25 cellular contexts compared by ENCODE assay signal in genomic region chr5:136763548-136763947, GRCh38.
"Had no signal": no experiment of that assay in that cellular context is flagged by ENCODE, and none has a peak within 500 bp of the region (broad histone marks: within the 10 kb centered on the region; RNA-seq: fewer than 3 reads in every experiment).

No MANE protein-coding gene starts in this region.

- DNase-seq: dermis blood vessel endothelial cell; dorsolateral prefrontal cortex; effector CD4-positive, alpha-beta T cell; effector memory CD4-positive, alpha-beta T cell; erythroblast; esophagus squamous epithelium; foreskin fibroblast; foreskin melanocyte; gastrocnemius medialis; glutamatergic neuron; head of caudate nucleus; heart right ventricle; hippocampal formation; left cardiac atrium; left lung; left ventricle myocardium superior; lower lobe of right lung; mesenchymal stem cell; mucosa of descending colon; naive B cell; naive thymus-derived CD8-positive, alpha-beta T cell had no signal

- H3K4me3 ChIP-seq: coronary artery, dorsolateral prefrontal cortex, esophagus squamous epithelium, gastrocnemius medialis, heart right ventricle, left lung, lower lobe of right lung, mucosa of descending colon had no signal

- H3K36me3 Mint-ChIP-seq: mesothelial cell of epicardium; naive B cell; naive thymus-derived CD8-positive, alpha-beta T cell had no signal

- ATAC-seq: esophagus mucosa; gastrocnemius medialis; heart right ventricle; left cardiac atrium; left lung; left ventricle myocardium superior; lower lobe of right lung; mucosa of descending colon; naive thymus-derived CD8-positive, alpha-beta T cell had no signal

- H3K27ac Mint-ChIP-seq: mesothelial cell of epicardium; naive thymus-derived CD8-positive, alpha-beta T cell had no signal

- H3K36me3 ChIP-seq: esophagus squamous epithelium, gastrocnemius medialis, heart right ventricle, left lung, lower lobe of right lung had no signal

- H3K4me3 Mint-ChIP-seq: mesothelial cell of epicardium; naive B cell; naive thymus-derived CD8-positive, alpha-beta T cell had no signal

- H3K27ac ChIP-seq: coronary artery, dorsolateral prefrontal cortex, epithelial cell of prostate, esophagus squamous epithelium, gastrocnemius medialis, heart right ventricle, left lung, lower lobe of right lung had no signal

- H3K9me3 ChIP-seq: esophagus squamous epithelium, gastrocnemius medialis, heart right ventricle, left lung, lower lobe of right lung, mucosa of descending colon had no signal

- H3K27me3 ChIP-seq: dorsolateral prefrontal cortex, esophagus squamous epithelium, gastrocnemius medialis, heart right ventricle, left lung had no signal

- H3K27me3 Mint-ChIP-seq: naive B cell had no signal

- H3K9me3 Mint-ChIP-seq: mesothelial cell of epicardium had no signal

- H3K4me1 Mint-ChIP-seq: naive B cell; naive thymus-derived CD8-positive, alpha-beta T cell had no signal

- H3K4me1 ChIP-seq: esophagus squamous epithelium, gastrocnemius medialis, heart right ventricle, left lung, lower lobe of right lung had no signal
